Comparison of ENCODE assay signal across 11 cellular contexts in genomic region chr2:152542344-152542994, GRCh38.
DNase-seq lines count a peak whose midpoint lies in the region; ATAC-seq and TF ChIP-seq lines count a peak whose summit lies in the region.
"Had no signal": no experiment of that assay in that cellular context is flagged by ENCODE, and none has a peak within 500 bp of the region (broad histone marks: within the 10 kb centered on the region; RNA-seq: fewer than 3 reads in every experiment).

No MANE protein-coding gene starts in this region.

- H3K4me1 ChIP-seq in right lobe of liver (no peaks in the 10 kb centered on the region), stomach (peaks cover 0 to 42% (median 24%) of the 10 kb centered on the region in 4 donors)

- H3K9me3 ChIP-seq in right lobe of liver, result no peaks in the 10 kb centered on the region
- no peaks in the 10 kb centered on the region for H3K9me3 ChIP-seq in stomach

- intact Hi-C loops in right lobe of liver (cut with DNase I), result no loop called here
- intact Hi-C loops in stomach (cut with DNase I; ENCODE audit: low total_unique reads), result no loop called here

- H3K4me3 ChIP-seq in WI38 (ENCODE audit: low read depth, low read length) (peak overlapping the region; percentile 14; the same call in 1 of the 2 replicates), right lobe of liver (no peak overlapping the region), stomach (no peak overlapping the region)

- H3K27ac ChIP-seq in right lobe of liver (no peak overlapping the region), stomach (peak overlapping the region in 4 of 5 donors; percentile 24 to 55 (median 36))

- TF ChIP-seq CTCF in WI38 (IDR thresholded peaks at IDR 0.05; ENCODE audit: low read depth, low read length) (no peak), right lobe of liver (IDR thresholded peaks at IDR 0.05) (no peak), stomach (IDR thresholded peaks at IDR 0.05) (no peak)

- no peak for TF ChIP-seq EP300 in stomach (IDR thresholded peaks at IDR 0.05)

- H3K36me3 ChIP-seq in right lobe of liver (no peaks in the 10 kb centered on the region), stomach (peaks cover 0 to 9% (median 3%) of the 10 kb centered on the region in 4 donors)

- TF ChIP-seq POLR2A in right lobe of liver (IDR thresholded peaks at IDR 0.05) (no peak), stomach (IDR thresholded peaks at IDR 0.05) (no peak)

- DNase-seq in right lobe of liver (no peak), stomach (no peak), iPS-NIHi7 (ENCODE audit: extremely low spot score) (no peak), globus pallidus (ENCODE audit: low spot score) (no peak), HCEC 1CT (no peak), ACHN (no peak)
- DNase-seq: activated CD8-positive, alpha-beta T cell treated with anti-CD3 and anti-CD28 coated beads, Interleukin-2, amount 10 ng/mL, durations not matched to agents 7 days and 5 days; effector memory CD4-positive, alpha-beta T cell; T-helper 1 cell had no signal

- peak; percentile 72 for ATAC-seq in HG02870 (IDR thresholded peaks at IDR 0.05; ENCODE audit: unreplicated experiment)
- ATAC-seq in right lobe of liver, result peak in 3 of 4 donors; percentile 10 to 64 (median 11)
- ATAC-seq: activated CD8-positive, alpha-beta T cell treated with anti-CD3 and anti-CD28 coated beads, Interleukin-2, amount 10 ng/mL, durations not matched to agents 7 days and 5 days had no signal

- H3K27me3 ChIP-seq in right lobe of liver (no peaks in the 10 kb centered on the region), stomach (no peaks in the 10 kb centered on the region)

- in situ Hi-C loops in ACHN (cut with HindIII; ENCODE audit: low pct_ligation_motif_present, low pct_unique_long_range_greater_than_20kb, low sequenced_read_pairs), result no loop called here

- 69% methylated on average over 3 of the region's 4 CpGs for WGBS in right lobe of liver (ENCODE audit: insufficient coverage, low coverage, low lambda C conversion rate, missing lambda C conversion rate)
- WGBS in stomach, 5 donors, result 74 to 78% (median 75%) methylated on average over 4 of the region's 4 CpGs

Comparison
In these comparisons a context has a peak if more than half of its experiments do, and no peak if none do; other contexts are left out.
1. H3K27ac ChIP-seq: peak in stomach (4 of 5); none in right lobe of liver (0 of 3).